Comparison of ENCODE assay signal across 1 cellular context in the genomic region with DNA sequence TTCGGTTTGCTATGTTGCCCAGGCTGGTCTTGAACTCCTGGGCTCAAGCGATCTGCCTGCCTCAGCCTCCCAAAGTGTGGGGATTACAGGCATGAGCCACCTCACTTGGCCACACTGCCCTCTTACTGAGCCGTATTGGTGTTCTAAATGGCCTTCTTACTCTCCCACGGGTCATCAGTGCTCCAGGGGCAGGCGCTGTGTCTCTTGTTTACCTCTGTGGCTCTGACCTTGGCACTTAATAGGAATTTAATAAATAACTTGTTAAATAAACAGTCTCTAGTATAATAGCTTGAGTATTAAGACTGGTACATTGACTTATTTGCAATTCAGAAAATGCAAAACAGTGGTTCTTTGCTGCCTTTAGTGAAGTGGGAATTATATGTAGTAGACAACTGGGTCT.
TF ChIP-seq lines count a peak whose summit lies in the region.

No MANE protein-coding gene starts in this region.

TF ChIP-seq in HepG2, 621 proteins besides CTCF, POLR2A, EP300 and RAD21 (continued from another document):
- TF ChIP-seq JUND (CRISPR knock-in tag; IDR thresholded peaks at IDR 0.05), result no peak
- TF ChIP-seq, protein P1, sequence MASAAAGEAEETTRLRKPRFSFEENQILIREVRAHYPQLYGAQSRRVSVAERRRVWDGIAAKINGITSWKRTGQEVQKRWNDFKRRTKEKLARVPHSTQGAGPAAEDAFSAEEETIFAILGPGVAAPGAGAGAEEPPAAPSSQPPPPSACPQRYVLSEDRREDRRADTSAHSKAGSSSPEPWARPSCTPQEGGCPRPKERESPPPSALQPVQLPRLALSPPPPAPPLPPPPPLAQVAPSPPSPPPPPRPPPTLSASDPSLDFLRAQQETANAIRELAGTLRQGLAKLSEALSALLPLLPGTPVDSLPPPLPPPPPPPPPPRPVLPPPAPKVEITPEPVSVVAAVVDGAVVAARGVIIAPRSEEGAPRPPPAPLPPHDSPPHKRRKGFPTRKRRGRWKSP (CRISPR knock-in tag; IDR thresholded peaks at IDR 0.05), result 0 out of 2 replicates have a peak, but pooled peaks have one; percentile 8
- TF ChIP-seq, protein P2, sequence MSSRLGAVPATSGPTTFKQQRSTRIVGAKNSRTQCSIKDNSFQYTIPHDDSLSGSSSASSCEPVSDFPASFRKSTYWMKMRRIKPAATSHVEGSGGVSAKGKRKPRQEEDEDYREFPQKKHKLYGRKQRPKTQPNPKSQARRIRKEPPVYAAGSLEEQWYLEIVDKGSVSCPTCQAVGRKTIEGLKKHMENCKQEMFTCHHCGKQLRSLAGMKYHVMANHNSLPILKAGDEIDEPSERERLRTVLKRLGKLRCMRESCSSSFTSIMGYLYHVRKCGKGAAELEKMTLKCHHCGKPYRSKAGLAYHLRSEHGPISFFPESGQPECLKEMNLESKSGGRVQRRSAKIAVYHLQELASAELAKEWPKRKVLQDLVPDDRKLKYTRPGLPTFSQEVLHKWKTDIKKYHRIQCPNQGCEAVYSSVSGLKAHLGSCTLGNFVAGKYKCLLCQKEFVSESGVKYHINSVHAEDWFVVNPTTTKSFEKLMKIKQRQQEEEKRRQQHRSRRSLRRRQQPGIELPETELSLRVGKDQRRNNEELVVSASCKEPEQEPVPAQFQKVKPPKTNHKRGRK (CRISPR knock-in tag; IDR thresholded peaks at IDR 0.05), result no peak
- TF ChIP-seq ZNF230 (CRISPR knock-in tag; IDR thresholded peaks at IDR 0.05), result no peak
- TF ChIP-seq ZNF180 (CRISPR knock-in tag; IDR thresholded peaks at IDR 0.05; ENCODE audit: borderline replicate concordance, low read depth), result no peak
- peak; percentile 58; the same call in 1 of the 2 replicates for TF ChIP-seq FOXA3 (CRISPR knock-in tag; IDR thresholded peaks at IDR 0.05)
- TF ChIP-seq ZNF234 (CRISPR knock-in tag; conservative IDR thresholded peaks at IDR 0.05), result no peak
- TF ChIP-seq NCOR1 (IDR thresholded peaks at IDR 0.05; ENCODE audit: borderline replicate concordance, low read length), result no peak
- TF ChIP-seq ZNF749 (CRISPR knock-in tag; IDR thresholded peaks at IDR 0.05; ENCODE audit: borderline replicate concordance), result no peak
- TF ChIP-seq ZBTB3 (CRISPR knock-in tag; IDR thresholded peaks at IDR 0.05; ENCODE audit: borderline replicate concordance, low read depth), result no peak
- 0 out of 2 replicates have a peak, but pooled peaks have one; percentile 14 for TF ChIP-seq ZNF776 (CRISPR knock-in tag; IDR thresholded peaks at IDR 0.05)
TF ChIP-seq in HepG2: peak in this region for 17.
